20 cellular contexts compared by ENCODE assay signal in genomic region chr14:103897075-103897947, GRCh38. TPM values are rescaled to one million over a fixed set of nuclear protein-coding genes. Genes with fewer than 3 reads are reported as not detected.
DNase-seq lines count a peak whose midpoint lies in the region; ATAC-seq, FAIRE-seq and TF ChIP-seq lines count a peak whose summit lies in the region.
"Had no signal": no experiment of that assay in that cellular context is flagged by ENCODE, and none has a peak within 500 bp of the region (broad histone marks: within the 10 kb centered on the region; RNA-seq: fewer than 3 reads in every experiment).

No MANE protein-coding gene starts in this region.

- peak; percentile 39 for ATAC-seq in HepG2
- ATAC-seq in HG02759 (IDR thresholded peaks at IDR 0.05; ENCODE audit: unreplicated experiment), result no peak
- ATAC-seq: effector memory CD8-positive, alpha-beta T cell; PC-3 had no signal

- no peak for TF ChIP-seq EP300 in HepG2 (IDR thresholded peaks at IDR 0.05; ENCODE audit: low read depth in 2 of 2, low read length in 2 of 2)
- no peak for TF ChIP-seq EP300 in HepG2 (CRISPR knock-in tag; IDR thresholded peaks at IDR 0.05; ENCODE audit: borderline replicate concordance)
- no peak for TF ChIP-seq EP300 in stomach (IDR thresholded peaks at IDR 0.05)

- H3K36me3 ChIP-seq in HepG2 (replicated peaks in 1 of 2; ENCODE audit: control insufficient read depth in 1 of 2, insufficient read depth in 2 of 2, low read length in 2 of 2), result no peaks in the 10 kb centered on the region
- H3K36me3 ChIP-seq in stomach, result no peaks in the 10 kb centered on the region

- CTCF ChIA-PET in HepG2 (lab: Yijun Ruan, JAX; ENCODE audit: low intra/inter-chr PET ratio, low total read pairs), result no interaction called here

- TF ChIP-seq RAD21 in HepG2 (CRISPR knock-in tag; IDR thresholded peaks at IDR 0.05), result no peak

- H3K79me2 ChIP-seq in HepG2 (ENCODE audit: insufficient read depth, low read length), result no peaks in the 10 kb centered on the region

- H4K20me1 ChIP-seq in HepG2 (ENCODE audit: insufficient read depth, low read length), result no peaks in the 10 kb centered on the region

- intact Hi-C loops in HepG2 (cut with micrococcal nuclease; ENCODE audit: unreplicated experiment) (no loop called here), stomach (cut with DNase I; ENCODE audit: low total_unique reads) (no loop called here)

- TF ChIP-seq POLR2A in HepG2 (IDR thresholded peaks at IDR 0.05; ENCODE audit: insufficient read depth in 1 of 2, low read depth in 2 of 2, low read length in 2 of 2), result 0 out of 4 replicates have a peak, but pooled peaks of 1 of the 2 experiments have one; percentile 32
- TF ChIP-seq POLR2A in stomach (IDR thresholded peaks at IDR 0.05), result no peak

- H3K4me3 ChIP-seq in epithelial cell of proximal tubule (ENCODE audit: low read depth, low read length), result no peak overlapping the region
- peak overlapping the region in 1 of 3 experiments; percentile 14; a peak in 1 of 6 replicates for H3K4me3 ChIP-seq in HepG2 (replicated peaks in 1 of 3; ENCODE audit: insufficient read depth in 1 of 3, low read depth in 2 of 3, low read length in 3 of 3)
- no peak overlapping the region for H3K4me3 ChIP-seq in stomach

- H2AFZ ChIP-seq in HepG2 (ENCODE audit: low read length), result no peak overlapping the region

- 71% methylated on average over 23 of the region's 27 CpGs for WGBS in HepG2 (ENCODE audit: low lambda C conversion rate)
- 56 to 66% (median 63%) methylated on average over 25 to 27 of the region's 27 CpGs for WGBS in stomach, 5 donors

- H3K4me2 ChIP-seq in HepG2 (ENCODE audit: low read depth, low read length), result peak overlapping the region; percentile 38
- H3K4me2 ChIP-seq: SK-N-SH had no signal

- peak overlapping the region; percentile 27 for H3K27ac ChIP-seq in HepG2 (ENCODE audit: extremely low read length, insufficient read depth, low read length)
- H3K27ac ChIP-seq in stomach, result peak overlapping the region; percentile 55 to 73 (median 72)
- H3K27ac ChIP-seq: C4-2B had no signal

- in situ Hi-C loops in HepG2 (cut with HindIII; ENCODE audit: extremely low pct_ligation_motif_present, low pct_unique_long_range_greater_than_20kb), result no loop called here

- peak; percentile 76 for FAIRE-seq in HepG2 (lab: Jason Lieb, UNC)
- FAIRE-seq: A204.1 had no signal

- H3K4me1 ChIP-seq in HepG2 (ENCODE audit: insufficient read depth, low read length), result peaks cover 66% of the 10 kb centered on the region
- peaks cover 32 to 52% (median 46%) of the 10 kb centered on the region in 4 donors for H3K4me1 ChIP-seq in stomach

- H3K9me3 ChIP-seq in HepG2 (ENCODE audit: low read length) (no peaks in the 10 kb centered on the region), stomach (no peaks in the 10 kb centered on the region)
- H3K9me3 ChIP-seq: SK-N-SH had no signal

- DNase-seq in NCI-H446 (lab: John Stamatoyannopoulos, UW), result peak; percentile 46 to 74
- no peak for DNase-seq in NCI-H446 treated with DMSO at 0.1 percent for 48 hours (lab: John Stamatoyannopoulos, UW)
- peak; percentile 73 for DNase-seq in epithelial cell of proximal tubule (ENCODE audit: low read depth)
- DNase-seq in HepG2 (ENCODE audit: low spot score), result peak; percentile 28
- DNase-seq in stomach, result peak; percentile 93
- DNase-seq in cortex of kidney (lab: John Stamatoyannopoulos, UW), result no peak
- DNase-seq in occipital lobe (lab: John Stamatoyannopoulos, UW), result no peak
- DNase-seq: activated gamma-delta T cell; amniotic stem cell; effector memory CD8-positive, alpha-beta T cell; NCI-H524; nephron progenitor cell; PC-3; retina had no signal

- H3K27me3 ChIP-seq in HepG2 (ENCODE audit: control insufficient read depth in 1 of 2, insufficient read depth in 2 of 2, low read length in 2 of 2) (no peaks in the 10 kb centered on the region; a peak in 1 of 5 replicates), stomach (peaks cover 0 to 4% (median 0%) of the 10 kb centered on the region in 3 donors)

- TF ChIP-seq CTCF in epithelial cell of proximal tubule (conservative IDR thresholded peaks at IDR 0.05; ENCODE audit: low read depth, low read length) (no peak), HepG2 (CRISPR knock-in tag; IDR thresholded peaks at IDR 0.05) (no peak), stomach (IDR thresholded peaks at IDR 0.05) (no peak)

- H3K9ac ChIP-seq in HepG2 (ENCODE audit: insufficient read depth, low read depth, low read length), result no peak overlapping the region
- H3K9ac ChIP-seq: SK-N-SH had no signal

- POLR2A ChIA-PET in HepG2 (lab: Yijun Ruan, JAX), result interaction anchor here (1.0 to 6.3 kb wide), 8 partner anchors 8 to 89 kb away, joined by 3 to 62 read pairs (median 5); no protein-coding TSS in a partner anchor

- no TSS peak for BruUV-seq in HepG2 (replicated peaks; lab: Mats Ljungman, UMichigan)

RNA-seq across cellular contexts. Expression of gene TDRD9, which starts 30.9 kb away (rescaled TPM):
- total RNA-seq in epithelial cell of proximal tubule (0.29 and 2.7 TPM in 2 replicates), HepG2 (2016; rRNA removed; fragmentation: Illumina TruSeq; extraction: Trizol) (not detected in 2 replicates), stomach (1 to 10 TPM in 3 of 5 donors, not detected in 2; 1.3 to 8.8 (median 2.6) TPM), occipital lobe (1.2 TPM)
- not detected in 2 replicates for total RNA-seq in HepG2 (2016; cell fraction: cytosol; rRNA removed; fragmentation: Illumina TruSeq; extraction: Trizol; ENCODE audit: low read depth)
- total RNA-seq in HepG2 (2016; cell fraction: insoluble cytoplasmic fraction; rRNA removed; fragmentation: Illumina TruSeq; extraction: Trizol), result not detected in 2 replicates
- not detected in 2 replicates for total RNA-seq in HepG2 (2016; cell fraction: membrane; rRNA removed; fragmentation: Illumina TruSeq; extraction: Trizol)
- not detected in 2 replicates for total RNA-seq in HepG2 (2016; cell fraction: nucleus; rRNA removed; fragmentation: Illumina TruSeq; extraction: Trizol)
- polyA plus RNA-seq in HepG2 (2011; rRNA removed) (not detected in 2 replicates), stomach (1 to 10 TPM in 2 of 3 donors, under 1 TPM in 1; 0.85 to 3.7 (median 2.2) TPM)
- polyA plus RNA-seq in HepG2 (2011; cell fraction: cytosol; rRNA removed), result not detected in 2 replicates
- polyA plus RNA-seq in HepG2 (2011; cell fraction: nucleus; rRNA removed), result not detected in 2 replicates
- polyA plus RNA-seq in HepG2 (2012), result not detected in 2 replicates
- not detected in 2 replicates for polyA plus RNA-seq in HepG2 (2016; cell fraction: cytosol; fragmentation: Illumina TruSeq; extraction: Trizol; ENCODE audit: low read depth)
- polyA plus RNA-seq in HepG2 (2016; cell fraction: insoluble cytoplasmic fraction; fragmentation: Illumina TruSeq; extraction: Trizol; ENCODE audit: low read depth), result not detected in 2 replicates
- not detected in 2 replicates for polyA plus RNA-seq in HepG2 (2016; cell fraction: membrane; fragmentation: Illumina TruSeq; extraction: Trizol; ENCODE audit: low read depth)
- polyA plus RNA-seq in HepG2 (2016; cell fraction: nucleus; fragmentation: Illumina TruSeq; extraction: Trizol; ENCODE audit: insufficient read depth, low read depth), result not detected in 2 replicates
- polyA minus RNA-seq in HepG2 (2011; rRNA and poly(A)+ RNA removed; ENCODE audit: low replicate concordance), result 20.1 TPM in 1 of 2 replicates, not detected in the other
- not detected in 2 replicates for polyA minus RNA-seq in HepG2 (2011; cell fraction: cytosol; rRNA and poly(A)+ RNA removed)
- polyA minus RNA-seq in HepG2 (2011; cell fraction: nucleus; rRNA and poly(A)+ RNA removed), result not detected in 2 replicates
- polyA plus RNA-seq: SK-N-SH had no signal

RNA-seq across cellular contexts. Expression of gene RD3L, which starts 45.0 kb away (rescaled TPM):
- total RNA-seq in epithelial cell of proximal tubule (not detected in 2 replicates), HepG2 (2016; rRNA removed; fragmentation: Illumina TruSeq; extraction: Trizol) (not detected in 2 replicates), stomach (not detected), occipital lobe (not detected)
- total RNA-seq in HepG2 (2016; cell fraction: cytosol; rRNA removed; fragmentation: Illumina TruSeq; extraction: Trizol; ENCODE audit: low read depth), result not detected in 2 replicates
- not detected in 2 replicates for total RNA-seq in HepG2 (2016; cell fraction: insoluble cytoplasmic fraction; rRNA removed; fragmentation: Illumina TruSeq; extraction: Trizol)
- total RNA-seq in HepG2 (2016; cell fraction: membrane; rRNA removed; fragmentation: Illumina TruSeq; extraction: Trizol), result not detected in 2 replicates
- total RNA-seq in HepG2 (2016; cell fraction: nucleus; rRNA removed; fragmentation: Illumina TruSeq; extraction: Trizol), result not detected in 2 replicates
- polyA plus RNA-seq in HepG2 (2011; rRNA removed) (not detected in 2 replicates), stomach (not detected)
- not detected in 2 replicates for polyA plus RNA-seq in HepG2 (2011; cell fraction: cytosol; rRNA removed)
- not detected in 2 replicates for polyA plus RNA-seq in HepG2 (2011; cell fraction: nucleus; rRNA removed)
- not detected in 2 replicates for polyA plus RNA-seq in HepG2 (2012)
- polyA plus RNA-seq in HepG2 (2016; cell fraction: cytosol; fragmentation: Illumina TruSeq; extraction: Trizol; ENCODE audit: low read depth), result not detected in 2 replicates
- polyA plus RNA-seq in HepG2 (2016; cell fraction: insoluble cytoplasmic fraction; fragmentation: Illumina TruSeq; extraction: Trizol; ENCODE audit: low read depth), result not detected in 2 replicates
- polyA plus RNA-seq in HepG2 (2016; cell fraction: membrane; fragmentation: Illumina TruSeq; extraction: Trizol; ENCODE audit: low read depth), result not detected in 2 replicates
- not detected in 2 replicates for polyA plus RNA-seq in HepG2 (2016; cell fraction: nucleus; fragmentation: Illumina TruSeq; extraction: Trizol; ENCODE audit: insufficient read depth, low read depth)
- polyA minus RNA-seq in HepG2 (2011; rRNA and poly(A)+ RNA removed; ENCODE audit: low replicate concordance), result not detected in 2 replicates
- not detected in 2 replicates for polyA minus RNA-seq in HepG2 (2011; cell fraction: cytosol; rRNA and poly(A)+ RNA removed)
- polyA minus RNA-seq in HepG2 (2011; cell fraction: nucleus; rRNA and poly(A)+ RNA removed), result not detected in 2 replicates
- total RNA-seq: lung microvascular endothelial cell, PC-3, urinary bladder had no signal
- polyA plus RNA-seq: SK-N-SH had no signal

RNA-seq across cellular contexts. Expression of gene PPP1R13B, which starts 49.9 kb away (rescaled TPM):
- 6.4 and 11.1 TPM in 2 replicates for total RNA-seq in epithelial cell of proximal tubule
- 5.3 and 9.4 TPM in 2 replicates for total RNA-seq in HepG2 (2016; rRNA removed; fragmentation: Illumina TruSeq; extraction: Trizol)
- 36.5 and 44.3 TPM in 2 replicates for total RNA-seq in HepG2 (2016; cell fraction: cytosol; rRNA removed; fragmentation: Illumina TruSeq; extraction: Trizol; ENCODE audit: low read depth)
- total RNA-seq in HepG2 (2016; cell fraction: insoluble cytoplasmic fraction; rRNA removed; fragmentation: Illumina TruSeq; extraction: Trizol), result 5.9 and 7.8 TPM in 2 replicates
- 11.4 and 12.4 TPM in 2 replicates for total RNA-seq in HepG2 (2016; cell fraction: membrane; rRNA removed; fragmentation: Illumina TruSeq; extraction: Trizol)
- total RNA-seq in HepG2 (2016; cell fraction: nucleus; rRNA removed; fragmentation: Illumina TruSeq; extraction: Trizol), result 13.0 and 13.3 TPM in 2 replicates
- 4.6 and 5.3 TPM in 2 replicates for polyA plus RNA-seq in HepG2 (2011; rRNA removed)
- polyA plus RNA-seq in HepG2 (2011; cell fraction: cytosol; rRNA removed), result 2.9 and 3.0 TPM in 2 replicates
- polyA plus RNA-seq in HepG2 (2011; cell fraction: nucleus; rRNA removed), result 20.9 and 24.0 TPM in 2 replicates
- polyA plus RNA-seq in HepG2 (2012), result 5.1 and 6.3 TPM in 2 replicates
- polyA plus RNA-seq in HepG2 (2016; cell fraction: cytosol; fragmentation: Illumina TruSeq; extraction: Trizol; ENCODE audit: low read depth), result 2.2 and 2.3 TPM in 2 replicates
- 4.2 and 6.1 TPM in 2 replicates for polyA plus RNA-seq in HepG2 (2016; cell fraction: insoluble cytoplasmic fraction; fragmentation: Illumina TruSeq; extraction: Trizol; ENCODE audit: low read depth)
- 4.0 and 4.8 TPM in 2 replicates for polyA plus RNA-seq in HepG2 (2016; cell fraction: membrane; fragmentation: Illumina TruSeq; extraction: Trizol; ENCODE audit: low read depth)
- polyA plus RNA-seq in HepG2 (2016; cell fraction: nucleus; fragmentation: Illumina TruSeq; extraction: Trizol; ENCODE audit: insufficient read depth, low read depth), result 33.9 and 35.1 TPM in 2 replicates
- polyA minus RNA-seq in HepG2 (2011; rRNA and poly(A)+ RNA removed; ENCODE audit: low replicate concordance), result 8.5 and 13.6 TPM in 2 replicates
- polyA minus RNA-seq in HepG2 (2011; cell fraction: cytosol; rRNA and poly(A)+ RNA removed), result 2.9 and 4.5 TPM in 2 replicates
- polyA minus RNA-seq in HepG2 (2011; cell fraction: nucleus; rRNA and poly(A)+ RNA removed), result 14.5 and 21.1 TPM in 2 replicates
- 10 to 100 TPM; 16.7 to 84.0 (median 28.1) TPM for total RNA-seq in stomach
- polyA plus RNA-seq in stomach, result 10 to 100 TPM; 10.8 to 15.5 (median 12.7) TPM
- total RNA-seq in occipital lobe, result 15.8 TPM

Comparison
In these comparisons a context has a peak if more than half of its experiments do, and no peak if none do; other contexts are left out.
1. DNase-seq: peak in NCI-H446 (2 of 2), epithelial cell of proximal tubule (single experiment), HepG2 (single experiment) and stomach (single experiment); none in NCI-H446 treated with DMSO at 0.1 percent for 48 hours (single experiment), cortex of kidney (single experiment) and occipital lobe (single experiment).